Comparison of ENCODE assay signal across 8 cellular contexts in the genomic region with DNA sequence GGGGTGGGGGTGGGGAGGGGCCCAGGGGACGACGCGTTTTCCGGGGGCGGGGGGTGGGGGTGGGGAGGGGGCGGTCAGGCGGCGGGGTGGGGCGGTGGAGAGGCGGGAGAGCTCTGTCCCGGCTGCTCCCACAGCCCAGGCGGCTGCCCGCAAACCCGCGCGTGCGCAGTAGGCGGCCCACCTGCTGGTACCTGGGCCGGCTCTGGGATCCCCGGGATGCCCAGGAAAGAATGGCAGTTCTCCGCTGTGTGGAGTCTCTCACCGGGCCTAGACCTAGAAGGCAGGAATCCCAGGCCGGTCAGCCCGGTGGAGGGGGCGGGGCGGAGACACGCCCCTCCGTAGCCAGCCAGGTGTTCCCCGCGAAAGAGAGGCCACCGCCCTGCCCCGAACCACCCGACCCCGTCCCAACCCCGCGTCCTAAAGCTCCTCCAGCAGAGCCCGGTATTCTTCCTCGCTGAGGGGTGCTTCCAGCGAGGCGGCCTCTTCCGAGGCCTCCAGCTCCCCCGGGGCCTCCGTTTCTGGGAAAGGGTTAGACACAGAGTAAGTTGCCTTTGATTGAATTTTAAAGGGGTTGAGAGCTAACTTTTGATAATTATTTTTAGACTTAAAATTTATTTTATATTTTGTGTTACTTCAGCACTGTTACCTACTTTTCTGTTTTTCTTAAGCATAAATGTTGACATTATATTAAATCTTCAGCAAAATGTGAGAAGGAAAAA. TPM values are rescaled to one million over a fixed set of nuclear protein-coding genes. Genes with fewer than 3 reads are reported as not detected.
DNase-seq lines count a peak whose midpoint lies in the region; ATAC-seq and TF ChIP-seq lines count a peak whose summit lies in the region.
"Not testable (repeated sequence)": the region's sequence is repeated elsewhere in the genome, so short reads cannot be mapped to it uniquely, and the experiment has no call there.

No MANE protein-coding gene starts in this region.

- H3K27me3 ChIP-seq in BJ (ENCODE audit: control insufficient read depth, insufficient read depth, low read length); breast epithelium; left lung; prostate gland (replicated peaks; ENCODE audit: insufficient read depth); transverse colon: not testable (repeated sequence)

- not testable (repeated sequence) for TF ChIP-seq CTCF in BJ (IDR thresholded peaks at IDR 0.05; ENCODE audit: insufficient read depth, low read depth, low read length); LNCaP clone FGC (IDR thresholded peaks at IDR 0.05; ENCODE audit: control insufficient read depth, extremely low read depth, insufficient read depth); breast epithelium (IDR thresholded peaks at IDR 0.05); fibroblast of villous mesenchyme (IDR thresholded peaks at IDR 0.05; ENCODE audit: insufficient read depth, low read depth, low read length); left lung (IDR thresholded peaks at IDR 0.05); prostate gland (IDR thresholded peaks at IDR 0.05); transverse colon (IDR thresholded peaks at IDR 0.05)

- not testable (repeated sequence) for H3K4me1 ChIP-seq in breast epithelium; left lung; prostate gland (replicated peaks); transverse colon

- CTCF ChIA-PET in BJ (lab: Yijun Ruan, JAX); activated CD8-positive, alpha-beta T cell treated with anti-CD3 and anti-CD28 coated beads, Interleukin-2, amount 10 ng/mL, durations not matched to agents 7 days and 5 days (lab: Charles Lee): not testable (repeated sequence)

- H3K36me3 Mint-ChIP-seq in activated CD8-positive, alpha-beta T cell treated with anti-CD3 and anti-CD28 coated beads, Interleukin-2, amount 10 ng/mL, durations not matched to agents 7 days and 5 days (ENCODE audit: low read depth) = not testable (repeated sequence)

- H3K9me3 ChIP-seq in breast epithelium, left lung, prostate gland, transverse colon: not testable (repeated sequence)

- H3K4me1 Mint-ChIP-seq in activated CD8-positive, alpha-beta T cell treated with anti-CD3 and anti-CD28 coated beads, Interleukin-2, amount 10 ng/mL, durations not matched to agents 7 days and 5 days (ENCODE audit: low read depth) = not testable (repeated sequence)

- not testable (repeated sequence) for H3K27me3 Mint-ChIP-seq in activated CD8-positive, alpha-beta T cell treated with anti-CD3 and anti-CD28 coated beads, Interleukin-2, amount 10 ng/mL, durations not matched to agents 7 days and 5 days (ENCODE audit: low read depth)

- intact Hi-C loops in breast epithelium (cut with DNase I; ENCODE audit: low total_unique reads); left lung (cut with DNase I); prostate gland (cut with DNase I); transverse colon (cut with DNase I; ENCODE audit: low total_unique reads): not testable (repeated sequence)

- H3K27ac ChIP-seq in breast epithelium = peak overlapping the region; percentile 79 to 87
- peak overlapping the region in 1 of 2 donors; percentile 70 for H3K27ac ChIP-seq in left lung
- peak overlapping the region; percentile 76 to 93 for H3K27ac ChIP-seq in prostate gland
- H3K27ac ChIP-seq in transverse colon = peak overlapping the region in 3 of 4 donors; percentile 54 to 79 (median 74)

- H3K9me3 Mint-ChIP-seq in activated CD8-positive, alpha-beta T cell treated with anti-CD3 and anti-CD28 coated beads, Interleukin-2, amount 10 ng/mL, durations not matched to agents 7 days and 5 days (ENCODE audit: insufficient read depth) = peaks cover 20% of the 10 kb centered on the region

- not testable (repeated sequence) for H3K27ac Mint-ChIP-seq in activated CD8-positive, alpha-beta T cell treated with anti-CD3 and anti-CD28 coated beads, Interleukin-2, amount 10 ng/mL, durations not matched to agents 7 days and 5 days

- peak overlapping the region; percentile 23 for H3K4me3 ChIP-seq in BJ (ENCODE audit: low read depth, low read length)
- H3K4me3 ChIP-seq in LNCaP clone FGC (ENCODE audit: low read depth, low read length) = peak overlapping the region; percentile 32
- H3K4me3 ChIP-seq in breast epithelium = peak overlapping the region; percentile 37 to 53 (median 52)
- peak overlapping the region; percentile 40 for H3K4me3 ChIP-seq in fibroblast of villous mesenchyme (ENCODE audit: low read depth, low read length)
- peak overlapping the region; percentile 25 to 35 for H3K4me3 ChIP-seq in left lung
- peak overlapping the region; percentile 25 to 50 for H3K4me3 ChIP-seq in prostate gland
- H3K4me3 ChIP-seq in transverse colon = peak overlapping the region in 3 of 4 donors; percentile 15 to 41 (median 35)

- peak overlapping the region; percentile 20 for H3K4me3 Mint-ChIP-seq in activated CD8-positive, alpha-beta T cell treated with anti-CD3 and anti-CD28 coated beads, Interleukin-2, amount 10 ng/mL, durations not matched to agents 7 days and 5 days

- TF ChIP-seq POLR2A in breast epithelium (IDR thresholded peaks at IDR 0.05); prostate gland (IDR thresholded peaks at IDR 0.05); transverse colon (IDR thresholded peaks at IDR 0.05): not testable (repeated sequence)

- not testable (repeated sequence) for TF ChIP-seq EP300 in transverse colon (IDR thresholded peaks at IDR 0.05; ENCODE audit: low read depth)

- POLR2A ChIA-PET in BJ (lab: Charles Lee); activated CD8-positive, alpha-beta T cell treated with anti-CD3 and anti-CD28 coated beads, Interleukin-2, amount 10 ng/mL, durations not matched to agents 7 days and 5 days (lab: Charles Lee): not testable (repeated sequence)

- H3K36me3 ChIP-seq in BJ (ENCODE audit: control insufficient read depth, insufficient read depth, low read length); breast epithelium; left lung; prostate gland; transverse colon: not testable (repeated sequence)

- in situ Hi-C loops in transverse colon (cut with MboI; ENCODE audit: low pct_ligation_motif_present in 1 of 4, low pct_unique_long_range_greater_than_20kb in 1 of 4, low sequenced_read_pairs in 3 of 4) = not testable (repeated sequence)

- not testable (repeated sequence) for ATAC-seq in activated CD8-positive, alpha-beta T cell treated with anti-CD3 and anti-CD28 coated beads, Interleukin-2, amount 10 ng/mL, durations not matched to agents 7 days and 5 days
- peak; percentile 19 for ATAC-seq in left lung

- not testable (repeated sequence) for DNase-seq in BJ (ENCODE audit: low read depth); LNCaP clone FGC (ENCODE audit: low read depth); fibroblast of villous mesenchyme (ENCODE audit: low read depth)
- peak; percentile 26 for DNase-seq in activated CD8-positive, alpha-beta T cell treated with anti-CD3 and anti-CD28 coated beads, Interleukin-2, amount 10 ng/mL, durations not matched to agents 7 days and 5 days
- DNase-seq in breast epithelium (ENCODE audit: low spot score in 2 of 2) = peak in 1 of 2 donors; percentile 70
- DNase-seq in left lung = peak; percentile 83 to 85
- DNase-seq in prostate gland (ENCODE audit: low spot score) = peak; percentile 52
- peak; percentile 47 for DNase-seq in transverse colon

- WGBS in prostate gland = 35% methylated on average over 32 of the region's 43 CpGs
- 44 to 54% methylated on average over 14 to 33 of the region's 43 CpGs for WGBS in transverse colon (ENCODE audit: low coverage in 1 of 2), 2 donors

RNA-seq across cellular contexts. Expression of a gene that starts 46.2 kb away (rescaled TPM):
- 11.2 and 28.5 TPM in 2 replicates for polyA plus RNA-seq in BJ (2011; rRNA removed)
- 6.4 and 13.9 TPM in 2 replicates for polyA minus RNA-seq in BJ (2011; rRNA and poly(A)+ RNA removed)
- total RNA-seq in activated CD8-positive, alpha-beta T cell treated with anti-CD3 and anti-CD28 coated beads, Interleukin-2, amount 10 ng/mL, durations not matched to agents 7 days and 5 days = 10 to 100 TPM; 71.9 to 82.7 TPM
- 10 to 100 TPM; 30.5 to 46.9 (median 38.1) TPM for total RNA-seq in breast epithelium
- 21.6 and 27.6 TPM in 2 replicates for total RNA-seq in fibroblast of villous mesenchyme
- total RNA-seq in left lung = 10 to 100 TPM; 48.2 to 59.7 TPM
- total RNA-seq in prostate gland = 10 to 100 TPM; 25.9 to 51.2 TPM
- 10 to 100 TPM; 14.6 to 52.7 (median 21.3) TPM for total RNA-seq in transverse colon
